1 cellular context compared by ENCODE assay signal in genomic region chr6:137357263-137357947, GRCh38.
TF ChIP-seq lines count a peak whose summit lies in the region.

No MANE protein-coding gene starts in this region.

TF ChIP-seq in HepG2, 621 proteins besides CTCF, POLR2A, EP300 and RAD21 (continued from another document and continues in another):
- TF ChIP-seq IKZF1 (IDR thresholded peaks at IDR 0.05) (no peak), AKAP8 (CRISPR knock-in tag; IDR thresholded peaks at IDR 0.05) (no peak), ARID3A (IDR thresholded peaks at IDR 0.05; ENCODE audit: low read depth, low read length) (peak; percentile 86), SALL1 (CRISPR knock-in tag; IDR thresholded peaks at IDR 0.05) (peak; percentile 100), CREB3 (CRISPR knock-in tag; IDR thresholded peaks at IDR 0.05) (peak; percentile 68; the same call in 1 of the 2 replicates), ZNF496 (CRISPR knock-in tag; IDR thresholded peaks at IDR 0.05; ENCODE audit: insufficient replicate concordance) (no peak), ARID4A (CRISPR knock-in tag; IDR thresholded peaks at IDR 0.05; ENCODE audit: borderline replicate concordance) (peak; percentile 84; the same call in 1 of the 2 replicates), ZNF280D (CRISPR knock-in tag; IDR thresholded peaks at IDR 0.05) (peak; percentile 93; the same call in 1 of the 2 replicates), SMAD9 (CRISPR knock-in tag; IDR thresholded peaks at IDR 0.05) (0 out of 2 replicates have a peak, but pooled peaks have one; percentile 54), REPIN1 (CRISPR knock-in tag; IDR thresholded peaks at IDR 0.05; ENCODE audit: borderline replicate concordance, low read depth) (peak; percentile 87), ZMAT5 (CRISPR knock-in tag; IDR thresholded peaks at IDR 0.05; ENCODE audit: borderline replicate concordance, low read depth) (no peak), HNRNPL (IDR thresholded peaks at IDR 0.05; ENCODE audit: low read depth, low read length) (0 out of 2 replicates have a peak, but pooled peaks have one; percentile 16), JARID2 (CRISPR knock-in tag; IDR thresholded peaks at IDR 0.05; ENCODE audit: insufficient replicate concordance) (no peak), THAP11 (CRISPR knock-in tag; IDR thresholded peaks at IDR 0.05) (peak; percentile 73), ZNF180 (CRISPR knock-in tag; IDR thresholded peaks at IDR 0.05; ENCODE audit: borderline replicate concordance, low read depth) (no peak), MAFF (IDR thresholded peaks at IDR 0.05; ENCODE audit: low read depth, low read length) (peak; percentile 59), ZNF17 (CRISPR knock-in tag; IDR thresholded peaks at IDR 0.05) (no peak), JUND (CRISPR knock-in tag; IDR thresholded peaks at IDR 0.05) (peak; percentile 51; the same call in 1 of the 2 replicates), DRAP1 (CRISPR knock-in tag; IDR thresholded peaks at IDR 0.05) (peak; percentile 95), AFF4 (CRISPR knock-in tag; IDR thresholded peaks at IDR 0.05) (no peak), ZNF441 (CRISPR knock-in tag; IDR thresholded peaks at IDR 0.05; ENCODE audit: borderline replicate concordance) (no peak), DZIP1 (CRISPR knock-in tag; IDR thresholded peaks at IDR 0.05) (no peak), KAT7 (CRISPR knock-in tag; IDR thresholded peaks at IDR 0.05; ENCODE audit: borderline replicate concordance) (peak; percentile 94), NR2F6 (IDR thresholded peaks at IDR 0.05) (peak; percentile 82), NR2F6 (CRISPR knock-in tag; IDR thresholded peaks at IDR 0.05) (peak; percentile 87), SKI (IDR thresholded peaks at IDR 0.05; ENCODE audit: partially characterized antibody) (peak; percentile 83), CHD4 (IDR thresholded peaks at IDR 0.05; ENCODE audit: borderline replicate concordance, low read length) (peak; percentile 64; the same call in 1 of the 2 replicates), FUBP1 (CRISPR knock-in tag; IDR thresholded peaks at IDR 0.05; ENCODE audit: borderline replicate concordance) (peak; percentile 84; the same call in 1 of the 2 replicates), PATZ1 (CRISPR knock-in tag; IDR thresholded peaks at IDR 0.05) (peak; percentile 75; the same call in 1 of the 2 replicates), ZSCAN25 (CRISPR knock-in tag; IDR thresholded peaks at IDR 0.05) (peak; percentile 84), E2F1 (CRISPR knock-in tag; IDR thresholded peaks at IDR 0.05) (no peak), TARDBP (CRISPR knock-in tag; IDR thresholded peaks at IDR 0.05) (peak; percentile 92)
